In the genomic region with DNA sequence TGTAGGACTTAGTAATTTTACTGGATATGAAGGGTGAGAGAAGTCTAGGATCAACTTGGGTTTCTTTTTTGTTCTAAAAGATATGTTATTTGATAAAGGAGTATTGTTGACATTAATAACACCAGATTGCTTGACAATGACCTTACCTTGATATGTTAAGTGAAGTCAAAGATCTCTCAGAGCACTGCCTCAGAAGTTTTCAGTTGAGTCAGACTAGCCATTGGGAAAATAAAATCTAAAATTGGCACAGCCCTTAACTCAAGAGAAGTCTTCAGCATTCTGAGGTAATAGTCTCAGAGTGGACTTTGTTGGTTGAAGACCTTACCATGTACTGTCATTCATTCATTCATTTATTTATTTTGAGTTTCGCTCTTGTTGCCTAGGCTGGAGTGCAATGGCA, we compare ENCODE assay signal across 15 cellular contexts. TPM values are rescaled to one million over a fixed set of nuclear protein-coding genes. Genes with fewer than 3 reads are reported as not detected.
"Had no signal": no experiment of that assay in that cellular context is flagged by ENCODE, and none has a peak within 500 bp of the region (broad histone marks: within the 10 kb centered on the region; RNA-seq: fewer than 3 reads in every experiment).

No MANE protein-coding gene starts in this region.

- H3K9me3 Mint-ChIP-seq: central memory CD8-positive, alpha-beta T cell; natural killer cell treated with Interleukin-12 subunit alpha and Interleukin-12 subunit beta and Interleukin-15 and Interleukin-18, amount 100 ng/mL, for 72 hours; stimulated activated effector memory CD8-positive, alpha-beta T cell treated with anti-CD3 and anti-CD28 coated beads, Interleukin-12 subunit alpha, Interleukin-12 subunit beta, amount 100 ng/mL, for 72 hours had no signal

- H3K36me3 ChIP-seq: brain microvascular endothelial cell had no signal

- H3K27me3 ChIP-seq: brain microvascular endothelial cell, esophagus muscularis mucosa, left lung, tibial nerve, vagina had no signal

- H3K27ac ChIP-seq: brain microvascular endothelial cell, coronary artery, esophagus muscularis mucosa, left lung, tibial nerve, vagina had no signal

- DNase-seq: activated CD4-positive, alpha-beta T cell treated with anti-CD3 and anti-CD28 coated beads, Interleukin-2, amount 50 U/mL, for 48 hours; activated T-cell treated with anti-CD3 and anti-CD28 coated beads, Interleukin-2, amount 50 U/mL, for 48 hours; amniotic stem cell; brain microvascular endothelial cell; hippocampal formation; left lung; occipital lobe; substantia nigra had no signal

- H3K27me3 Mint-ChIP-seq: central memory CD8-positive, alpha-beta T cell; natural killer cell treated with Interleukin-12 subunit alpha and Interleukin-12 subunit beta and Interleukin-15 and Interleukin-18, amount 100 ng/mL, for 72 hours had no signal

- H3K4me3 Mint-ChIP-seq: central memory CD8-positive, alpha-beta T cell; natural killer cell treated with Interleukin-12 subunit alpha and Interleukin-12 subunit beta and Interleukin-15 and Interleukin-18, amount 100 ng/mL, for 72 hours; stimulated activated effector memory CD8-positive, alpha-beta T cell treated with anti-CD3 and anti-CD28 coated beads, Interleukin-12 subunit alpha, Interleukin-12 subunit beta, amount 100 ng/mL, for 72 hours had no signal

- H3K27ac Mint-ChIP-seq: natural killer cell treated with Interleukin-12 subunit alpha and Interleukin-12 subunit beta and Interleukin-15 and Interleukin-18, amount 100 ng/mL, for 72 hours; stimulated activated effector memory CD8-positive, alpha-beta T cell treated with anti-CD3 and anti-CD28 coated beads, Interleukin-12 subunit alpha, Interleukin-12 subunit beta, amount 100 ng/mL, for 72 hours had no signal

- H3K9me3 ChIP-seq: esophagus muscularis mucosa, left lung, tibial nerve, vagina had no signal

- ATAC-seq: left lung; natural killer cell treated with Interleukin-12 subunit alpha and Interleukin-12 subunit beta and Interleukin-15 and Interleukin-18, amount 100 ng/mL, for 72 hours; stimulated activated effector memory CD8-positive, alpha-beta T cell treated with anti-CD3 and anti-CD28 coated beads, Interleukin-12 subunit alpha, Interleukin-12 subunit beta, amount 100 ng/mL, for 72 hours had no signal

- H3K4me3 ChIP-seq: coronary artery, esophagus muscularis mucosa, left lung, tibial nerve, vagina had no signal

- H3K4me1 ChIP-seq: left lung, vagina had no signal

RNA-seq across cellular contexts. Expression of gene PCLAF, which starts 56.7 kb away (rescaled TPM):
- total RNA-seq: esophagus muscularis mucosa had no signal
